ENCODE assay signal across 15 cellular contexts in genomic region chr13:63287926-63288325, GRCh38.
DNase-seq lines count a peak whose midpoint lies in the region; ATAC-seq lines count a peak whose summit lies in the region.
"Had no signal": no experiment of that assay in that cellular context is flagged by ENCODE, and none has a peak within 500 bp of the region (broad histone marks: within the 10 kb centered on the region; RNA-seq: fewer than 3 reads in every experiment).

No MANE protein-coding gene starts in this region.

- no peak overlapping the region for H2AK5ac ChIP-seq in mesenchymal stem cell (ENCODE audit: low read length, severe bottlenecking)

- no peak overlapping the region for H3K9ac ChIP-seq in mesenchymal stem cell (ENCODE audit: low read length)

- H2BK12ac ChIP-seq in mesenchymal stem cell (ENCODE audit: low read length in 2 of 2) = no peak overlapping the region

- no peak overlapping the region for H4K8ac ChIP-seq in mesenchymal stem cell (ENCODE audit: low read length)

- H2BK5ac ChIP-seq in mesenchymal stem cell (ENCODE audit: low read depth, low read length, poor library complexity, severe bottlenecking) = no peak overlapping the region

- WGBS in mesenchymal stem cell = 98% methylated on average over 1 of the region's 1 CpG

- no peak overlapping the region for H3K27ac ChIP-seq in mesenchymal stem cell (ENCODE audit: low read length, poor library complexity, severe bottlenecking)
- H3K27ac ChIP-seq: HL-60 had no signal

- H3K4me2 ChIP-seq in mesenchymal stem cell (ENCODE audit: low read length, poor library complexity, severe bottlenecking) = no peak overlapping the region

- no peak overlapping the region for H3K4ac ChIP-seq in mesenchymal stem cell (ENCODE audit: low read depth in 1 of 2, low read length in 2 of 2)

- H3K79me1 ChIP-seq in mesenchymal stem cell (replicated peaks; ENCODE audit: low read length, poor library complexity, severe bottlenecking) = no peaks in the 10 kb centered on the region

- no peak overlapping the region for H3K14ac ChIP-seq in mesenchymal stem cell (ENCODE audit: low read length in 2 of 2)

- H3K4me3 ChIP-seq in mesenchymal stem cell (ENCODE audit: insufficient read depth in 1 of 2, low read depth in 1 of 2, low read length in 2 of 2) = no peak overlapping the region

- no peak for ATAC-seq in esophagus mucosa

- H3K4me1 ChIP-seq in mesenchymal stem cell (ENCODE audit: control insufficient read depth, insufficient read depth, low read depth, low read length) = no peaks in the 10 kb centered on the region

- peak; percentile 60 for DNase-seq in EH (ENCODE audit: low read depth)
- peak; percentile 7 for DNase-seq in HS-27A (ENCODE audit: low read depth)
- DNase-seq in amniotic epithelial cell (ENCODE audit: low read depth) = peak; percentile 15
- peak; percentile 0 for DNase-seq in mesenchymal stem cell
- no peak for DNase-seq in posterior vena cava (ENCODE audit: low spot score)
- no peak for DNase-seq in iPS-NIHi11 (ENCODE audit: low spot score)
- DNase-seq: C1 segment of cervical spinal cord; Calu3; CD4-positive, alpha-beta T cell; DMS79; GF-D8; HCEC 1CT; KG1 had no signal

- H4K91ac ChIP-seq in mesenchymal stem cell (ENCODE audit: low read length) = no peak overlapping the region

- H3K36me3 ChIP-seq in mesenchymal stem cell (ENCODE audit: control insufficient read depth in 1 of 2, insufficient read depth in 2 of 2, low read depth in 1 of 2, low read length in 2 of 2) = no peaks in the 10 kb centered on the region

- no peak overlapping the region for H3K18ac ChIP-seq in mesenchymal stem cell (ENCODE audit: low read depth in 1 of 2, low read length in 2 of 2)

- H2AFZ ChIP-seq in mesenchymal stem cell (ENCODE audit: low read depth, low read length) = no peak overlapping the region

- intact Hi-C loops in posterior vena cava (cut with DNase I) = no loop called here

- H3K23ac ChIP-seq in mesenchymal stem cell (ENCODE audit: low read length in 2 of 2) = no peak overlapping the region

- no peaks in the 10 kb centered on the region for H3K27me3 ChIP-seq in mesenchymal stem cell (ENCODE audit: control insufficient read depth in 1 of 2, insufficient read depth in 1 of 2, low read length in 2 of 2)

- peaks cover 21% of the 10 kb centered on the region for H3K9me3 ChIP-seq in mesenchymal stem cell (ENCODE audit: control insufficient read depth, low read length)

- H2BK15ac ChIP-seq in mesenchymal stem cell (ENCODE audit: low read depth, poor library complexity, severe bottlenecking) = no peak overlapping the region

- H2BK120ac ChIP-seq in mesenchymal stem cell (ENCODE audit: low read depth, low read length) = no peak overlapping the region

Comparison
In these comparisons a context has a peak if more than half of its experiments do, and no peak if none do; other contexts are left out.
1. DNase-seq: peak in EH (single experiment), HS-27A (single experiment), amniotic epithelial cell (single experiment) and mesenchymal stem cell (single experiment); none in posterior vena cava (single experiment) and iPS-NIHi11 (single experiment).